8 cellular contexts compared by ENCODE assay signal in the genomic region with DNA sequence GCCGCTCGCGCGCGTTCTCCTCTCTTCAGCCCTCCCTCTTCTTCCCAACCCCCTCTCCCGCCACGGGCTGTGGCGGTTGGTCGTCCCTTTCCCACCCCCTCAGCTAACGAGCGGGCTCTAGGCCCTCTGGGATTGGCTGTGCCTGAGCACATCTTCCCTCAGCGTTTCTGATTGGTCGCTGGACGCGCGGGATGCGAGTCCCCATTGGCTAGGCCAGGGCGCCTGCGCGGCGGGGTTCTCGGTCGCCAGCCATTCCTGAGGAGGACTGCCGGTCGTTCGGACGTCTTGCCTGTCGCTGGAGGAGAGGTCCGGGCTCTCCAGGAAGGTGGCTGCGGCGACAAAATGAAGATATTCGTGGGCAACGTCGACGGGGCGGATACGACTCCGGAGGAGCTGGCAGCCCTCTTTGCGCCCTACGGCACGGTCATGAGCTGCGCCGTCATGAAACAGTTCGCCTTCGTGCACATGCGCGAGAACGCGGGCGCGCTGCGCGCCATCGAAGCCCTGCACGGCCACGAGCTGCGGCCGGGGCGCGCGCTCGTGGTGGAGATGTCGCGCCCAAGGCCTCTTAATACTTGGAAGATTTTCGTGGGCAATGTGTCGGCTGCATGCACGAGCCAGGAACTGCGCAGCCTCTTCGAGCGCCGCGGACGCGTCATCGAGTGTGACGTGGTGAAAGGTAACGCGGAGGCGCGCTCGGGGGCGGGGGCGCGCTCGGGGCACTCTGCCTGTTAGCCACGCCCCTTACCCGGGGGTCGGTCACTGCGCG. TPM values are rescaled to one million over a fixed set of nuclear protein-coding genes. Genes with fewer than 3 reads are reported as not detected.
A peak's percentile ranks its signal among the peaks of the same experiment; 100 is the strongest.
DNase-seq lines count a peak whose midpoint lies in the region; ATAC-seq and TF ChIP-seq lines count a peak whose summit lies in the region.

A gene with protein sequence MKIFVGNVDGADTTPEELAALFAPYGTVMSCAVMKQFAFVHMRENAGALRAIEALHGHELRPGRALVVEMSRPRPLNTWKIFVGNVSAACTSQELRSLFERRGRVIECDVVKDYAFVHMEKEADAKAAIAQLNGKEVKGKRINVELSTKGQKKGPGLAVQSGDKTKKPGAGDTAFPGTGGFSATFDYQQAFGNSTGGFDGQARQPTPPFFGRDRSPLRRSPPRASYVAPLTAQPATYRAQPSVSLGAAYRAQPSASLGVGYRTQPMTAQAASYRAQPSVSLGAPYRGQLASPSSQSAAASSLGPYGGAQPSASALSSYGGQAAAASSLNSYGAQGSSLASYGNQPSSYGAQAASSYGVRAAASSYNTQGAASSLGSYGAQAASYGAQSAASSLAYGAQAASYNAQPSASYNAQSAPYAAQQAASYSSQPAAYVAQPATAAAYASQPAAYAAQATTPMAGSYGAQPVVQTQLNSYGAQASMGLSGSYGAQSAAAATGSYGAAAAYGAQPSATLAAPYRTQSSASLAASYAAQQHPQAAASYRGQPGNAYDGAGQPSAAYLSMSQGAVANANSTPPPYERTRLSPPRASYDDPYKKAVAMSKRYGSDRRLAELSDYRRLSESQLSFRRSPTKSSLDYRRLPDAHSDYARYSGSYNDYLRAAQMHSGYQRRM (plus strand): TSS at position 252 of the 769 bp plus-strand sequence. CDS start 91 bp downstream, at position 343.

- H3K56ac ChIP-seq in IMR-90 (ENCODE audit: extremely low read depth, insufficient read depth, low read length): peak within 1 kb of the TSS; percentile 83

- H3K18ac ChIP-seq in IMR-90 (ENCODE audit: low read depth, low read length): peak within 1 kb of the TSS; percentile 16; the same call in 1 of the 2 replicates

- DNase-seq in DMS 273 (lab: John Stamatoyannopoulos, UW; ENCODE audit: unreplicated experiment) (peak; percentile 99), IMR-90 (peak; percentile 99), OCI-M1 (lab: John Stamatoyannopoulos, UW) (peak; percentile 99), activated T-cell treated with anti-CD3 and anti-CD28 coated beads for 24 hours (ENCODE audit: low read depth) (peak; percentile 98), epidermal melanocyte (ENCODE audit: insufficient read length, low spot score) (peak; percentile 99)
- DNase-seq in stimulated activated CD8-positive, alpha-beta memory T cell treated with anti-CD3 and anti-CD28 coated beads, Interleukin-4, amount 100 ng/mL, for 1 hour (ENCODE audit: low read depth in 2 of 2, low spot score in 1 of 2): peak; percentile 92 to 97

- H3K9me3 ChIP-seq in IMR-90 (ENCODE audit: control insufficient read depth, insufficient read depth, low read length): no peaks in the 10 kb centered on the region
- no peaks in the 10 kb centered on the region for H3K9me3 ChIP-seq in mononuclear cell (ENCODE audit: low read depth, low read length)

- peak within 1 kb of the TSS; percentile 66 for H4K5ac ChIP-seq in IMR-90 (ENCODE audit: low read depth, low read length)

- H3K27me3 ChIP-seq in IMR-90 (ENCODE audit: control insufficient read depth, insufficient read depth, low read length): no peaks in the 10 kb centered on the region
- H3K27me3 ChIP-seq in mononuclear cell (ENCODE audit: insufficient read depth, low read length): no peaks in the 10 kb centered on the region

- peak within 1 kb of the TSS; percentile 84 for H3K9ac ChIP-seq in IMR-90 (ENCODE audit: low read depth, low read length)

- H3K4ac ChIP-seq in IMR-90 (ENCODE audit: low read depth, low read length): peak within 1 kb of the TSS; percentile 96

- peaks cover 6% of the 10 kb centered on the region; the same call in 1 of the 2 replicates for H3K36me3 ChIP-seq in IMR-90 (ENCODE audit: control insufficient read depth, insufficient read depth, low read length)

- TF ChIP-seq RAD21 in IMR-90 (IDR thresholded peaks at IDR 0.05; ENCODE audit: low read length): no peak; the same call in 1 of the 2 replicates

- ATAC-seq in GM21528 (IDR thresholded peaks at IDR 0.05; ENCODE audit: low FRiP score, unreplicated experiment) (peak; percentile 81), IMR-90 (ENCODE audit: low read depth) (peak; percentile 95)

- POLR2A ChIA-PET in IMR-90 (lab: Charles Lee; ENCODE audit: unreplicated experiment): interaction anchor here (0.5 to 1.6 kb wide), 6 partner anchors 9 to 110 kb away, joined by 3 to 14 read pairs (median 6); a partner anchor contains a TSS

- 1% methylated on average over 35 of the region's 90 CpGs; no CpG with 5 or more reads in 1 of the 2 experiments for WGBS in IMR-90 (ENCODE audit: extremely low coverage in 2 of 2, insufficient read length in 1 of 2), 2 experiments

- peak within 1 kb of the TSS; percentile 97 for H3K23ac ChIP-seq in IMR-90 (ENCODE audit: low read depth, low read length)

- H3K4me3 ChIP-seq in IMR-90 (ENCODE audit: insufficient read depth, low read depth, low read length) (peak within 1 kb of the TSS; percentile 65), mononuclear cell (ENCODE audit: low read length) (peak within 1 kb of the TSS; percentile 80)

- peaks cover 5 to 47% of the 10 kb centered on the region in 2 experiments; a peak in 3 of 4 replicates for H3K79me1 ChIP-seq in IMR-90 (ENCODE audit: low read depth in 1 of 2, low read length in 2 of 2)

- intact Hi-C loops in IMR-90 (cut with micrococcal nuclease): loop anchor here (2.0 kb wide), 1 partner anchor 22 kb away; a partner anchor contains a TSS

- peaks cover 51% of the 10 kb centered on the region for H4K20me1 ChIP-seq in IMR-90 (ENCODE audit: insufficient read depth, low read length)

- H2AK9ac ChIP-seq in IMR-90 (replicated peaks; ENCODE audit: low read depth, low read length, poor library complexity): peak within 1 kb of the TSS; percentile 97

- CTCF ChIA-PET in IMR-90 (lab: Yijun Ruan, JAX): interaction anchor here (0.7 kb wide), 1 partner anchor 20 kb away, joined by 3 read pairs; no protein-coding TSS in a partner anchor

- H3K4me2 ChIP-seq in IMR-90 (ENCODE audit: low read depth, low read length): peak within 1 kb of the TSS; percentile 97

- peak within 1 kb of the TSS; percentile 95 for H3K14ac ChIP-seq in IMR-90 (replicated peaks; ENCODE audit: low read depth, low read length)

- H2BK15ac ChIP-seq in IMR-90 (ENCODE audit: low read depth, low read length): no peak within 1 kb of the TSS

- no peak for TF ChIP-seq CTCF in IMR-90 (conservative IDR thresholded peaks at IDR 0.05; ENCODE audit: low read depth, low read length)

- H2BK20ac ChIP-seq in IMR-90 (ENCODE audit: low read depth, low read length): no peak within 1 kb of the TSS

- H4K8ac ChIP-seq in IMR-90 (ENCODE audit: low read depth in 2 of 2, low read length in 2 of 2): peak within 1 kb of the TSS; percentile 87 to 96

- peak within 1 kb of the TSS; percentile 92 for H4K91ac ChIP-seq in IMR-90 (ENCODE audit: insufficient read depth, low read depth, low read length)

- in situ Hi-C loops in IMR-90 (cut with MboI; ENCODE audit: low sequenced_read_pairs): no loop called here

- H3K4me1 ChIP-seq in IMR-90 (ENCODE audit: control insufficient read depth, insufficient read depth, low read length): peaks cover 2% of the 10 kb centered on the region; the same call in 1 of the 2 replicates
- peaks cover 54% of the 10 kb centered on the region for H3K4me1 ChIP-seq in mononuclear cell (ENCODE audit: insufficient read depth, low read length)

- H3K27ac ChIP-seq in IMR-90 (ENCODE audit: insufficient read depth, low read length): peak within 1 kb of the TSS; percentile 86

- H2AK5ac ChIP-seq in IMR-90 (ENCODE audit: low read depth, low read length): peak within 1 kb of the TSS; percentile 97

- peaks cover 6% of the 10 kb centered on the region for H3K9me1 ChIP-seq in IMR-90 (ENCODE audit: insufficient read depth, low read length)

- BruUV-seq in IMR-90 (replicated peaks; lab: Mats Ljungman, UMichigan): no TSS peak

- peak within 1 kb of the TSS; percentile 86 for H2BK5ac ChIP-seq in IMR-90 (ENCODE audit: low read depth, low read length, poor library complexity, severe bottlenecking)

- H2BK120ac ChIP-seq in IMR-90 (ENCODE audit: low read depth, low read length): peak within 1 kb of the TSS; percentile 73; the same call in 1 of the 2 replicates

- TF ChIP-seq POLR2A in IMR-90 (IDR thresholded peaks at IDR 0.05; ENCODE audit: low read depth, low read length): peak; percentile 99

- H2AFZ ChIP-seq in IMR-90 (replicated peaks; ENCODE audit: low read length, poor library complexity): peak within 1 kb of the TSS; percentile 98

- dilution Hi-C loops in IMR-90 (cut with HindIII; ENCODE audit: low sequenced_read_pairs, unreplicated experiment): no loop called here

TF ChIP-seq in IMR-90, 13 proteins besides CTCF, POLR2A, EP300 and RAD21 (continues in another document):
- TF ChIP-seq NFE2L2 (IDR thresholded peaks at IDR 0.05; ENCODE audit: low read depth, low read length): peak; percentile 7; the same call in 1 of the 2 replicates
- TF ChIP-seq, protein P1, sequence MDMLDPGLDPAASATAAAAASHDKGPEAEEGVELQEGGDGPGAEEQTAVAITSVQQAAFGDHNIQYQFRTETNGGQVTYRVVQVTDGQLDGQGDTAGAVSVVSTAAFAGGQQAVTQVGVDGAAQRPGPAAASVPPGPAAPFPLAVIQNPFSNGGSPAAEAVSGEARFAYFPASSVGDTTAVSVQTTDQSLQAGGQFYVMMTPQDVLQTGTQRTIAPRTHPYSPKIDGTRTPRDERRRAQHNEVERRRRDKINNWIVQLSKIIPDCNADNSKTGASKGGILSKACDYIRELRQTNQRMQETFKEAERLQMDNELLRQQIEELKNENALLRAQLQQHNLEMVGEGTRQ (IDR thresholded peaks at IDR 0.05; ENCODE audit: low read depth, low read length): peak; percentile 5; the same call in 1 of the 2 replicates
- TF ChIP-seq RFX5 (IDR thresholded peaks at IDR 0.05; ENCODE audit: low read depth, low read length): no peak
- TF ChIP-seq, protein P2, sequence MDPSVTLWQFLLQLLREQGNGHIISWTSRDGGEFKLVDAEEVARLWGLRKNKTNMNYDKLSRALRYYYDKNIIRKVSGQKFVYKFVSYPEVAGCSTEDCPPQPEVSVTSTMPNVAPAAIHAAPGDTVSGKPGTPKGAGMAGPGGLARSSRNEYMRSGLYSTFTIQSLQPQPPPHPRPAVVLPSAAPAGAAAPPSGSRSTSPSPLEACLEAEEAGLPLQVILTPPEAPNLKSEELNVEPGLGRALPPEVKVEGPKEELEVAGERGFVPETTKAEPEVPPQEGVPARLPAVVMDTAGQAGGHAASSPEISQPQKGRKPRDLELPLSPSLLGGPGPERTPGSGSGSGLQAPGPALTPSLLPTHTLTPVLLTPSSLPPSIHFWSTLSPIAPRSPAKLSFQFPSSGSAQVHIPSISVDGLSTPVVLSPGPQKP (IDR thresholded peaks at IDR 0.05; ENCODE audit: borderline replicate concordance, low read depth, low read length): no peak
- TF ChIP-seq MXI1 (IDR thresholded peaks at IDR 0.05; ENCODE audit: borderline replicate concordance, low read depth, low read length): peak; percentile 62; the same call in 1 of the 2 replicates
- TF ChIP-seq SMC3 (IDR thresholded peaks at IDR 0.05; ENCODE audit: low read depth, low read length): no peak
- 0 out of 2 replicates have a peak, but pooled peaks have one; percentile 67 for TF ChIP-seq CHD1 (IDR thresholded peaks at IDR 0.05; ENCODE audit: low read depth, low read length)

RNA-seq across cellular contexts. Expression of the gene that starts here (rescaled TPM):
- 9.3 and 12.2 TPM in 2 replicates for total RNA-seq in IMR-90 (2012; rRNA removed)
- polyA plus RNA-seq in IMR-90 (2012; rRNA removed): 31.1 and 34.8 TPM in 2 replicates
- polyA plus RNA-seq in IMR-90 (2012; cell fraction: cytosol; rRNA removed): 16.4 and 25.6 TPM in 2 replicates
- 32.3 and 57.7 TPM in 2 replicates for polyA plus RNA-seq in IMR-90 (2012; cell fraction: nucleus; rRNA removed; ENCODE audit: low replicate concordance)
- 76.4 TPM for total RNA-seq in mononuclear cell

Comparison
In these comparisons a context has a peak if more than half of its experiments do, and no peak if none do; other contexts are left out.
1. Peak in every context shown above with its lines: DNase-seq, ATAC-seq, H3K4me3 ChIP-seq and H3K27ac ChIP-seq.